1 cellular context compared by ENCODE assay signal in genomic region chr14:101963611-101964296, GRCh38.
TF ChIP-seq lines count a peak whose summit lies in the region.

No MANE protein-coding gene starts in this region.

TF ChIP-seq in GM23338, 12 proteins besides CTCF, POLR2A, EP300 and RAD21 (continued from another document):
- no peak for TF ChIP-seq ZNF462 (CRISPR knock-in tag; IDR thresholded peaks at IDR 0.05)
